ENCODE assay signal across 1 cellular context in genomic region chrX:31223817-31224216, GRCh38.
A peak's percentile ranks its signal among the peaks of the same experiment; 100 is the strongest.
TF ChIP-seq lines count a peak whose summit lies in the region.

No MANE protein-coding gene starts in this region.

TF ChIP-seq in GM12878, 131 proteins besides CTCF, POLR2A, EP300 and RAD21 (continued from another document):
- TF ChIP-seq, protein P1, sequence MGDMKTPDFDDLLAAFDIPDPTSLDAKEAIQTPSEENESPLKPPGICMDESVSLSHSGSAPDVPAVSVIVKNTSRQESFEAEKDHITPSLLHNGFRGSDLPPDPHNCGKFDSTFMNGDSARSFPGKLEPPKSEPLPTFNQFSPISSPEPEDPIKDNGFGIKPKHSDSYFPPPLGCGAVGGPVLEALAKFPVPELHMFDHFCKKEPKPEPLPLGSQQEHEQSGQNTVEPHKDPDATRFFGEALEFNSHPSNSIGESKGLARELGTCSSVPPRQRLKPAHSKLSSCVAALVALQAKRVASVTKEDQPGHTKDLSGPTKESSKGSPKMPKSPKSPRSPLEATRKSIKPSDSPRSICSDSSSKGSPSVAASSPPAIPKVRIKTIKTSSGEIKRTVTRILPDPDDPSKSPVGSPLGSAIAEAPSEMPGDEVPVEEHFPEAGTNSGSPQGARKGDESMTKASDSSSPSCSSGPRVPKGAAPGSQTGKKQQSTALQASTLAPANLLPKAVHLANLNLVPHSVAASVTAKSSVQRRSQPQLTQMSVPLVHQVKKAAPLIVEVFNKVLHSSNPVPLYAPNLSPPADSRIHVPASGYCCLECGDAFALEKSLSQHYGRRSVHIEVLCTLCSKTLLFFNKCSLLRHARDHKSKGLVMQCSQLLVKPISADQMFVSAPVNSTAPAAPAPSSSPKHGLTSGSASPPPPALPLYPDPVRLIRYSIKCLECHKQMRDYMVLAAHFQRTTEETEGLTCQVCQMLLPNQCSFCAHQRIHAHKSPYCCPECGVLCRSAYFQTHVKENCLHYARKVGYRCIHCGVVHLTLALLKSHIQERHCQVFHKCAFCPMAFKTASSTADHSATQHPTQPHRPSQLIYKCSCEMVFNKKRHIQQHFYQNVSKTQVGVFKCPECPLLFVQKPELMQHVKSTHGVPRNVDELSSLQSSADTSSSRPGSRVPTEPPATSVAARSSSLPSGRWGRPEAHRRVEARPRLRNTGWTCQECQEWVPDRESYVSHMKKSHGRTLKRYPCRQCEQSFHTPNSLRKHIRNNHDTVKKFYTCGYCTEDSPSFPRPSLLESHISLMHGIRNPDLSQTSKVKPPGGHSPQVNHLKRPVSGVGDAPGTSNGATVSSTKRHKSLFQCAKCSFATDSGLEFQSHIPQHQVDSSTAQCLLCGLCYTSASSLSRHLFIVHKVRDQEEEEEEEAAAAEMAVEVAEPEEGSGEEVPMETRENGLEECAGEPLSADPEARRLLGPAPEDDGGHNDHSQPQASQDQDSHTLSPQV (IDR thresholded peaks at IDR 0.05) = no peak
- peak; percentile 87 for TF ChIP-seq MEF2A (IDR thresholded peaks at IDR 0.05; ENCODE audit: insufficient read depth, low read depth, low read length)
- TF ChIP-seq MTA3 (IDR thresholded peaks at IDR 0.05; ENCODE audit: borderline replicate concordance, low read length) = no peak
- TF ChIP-seq EZH2 (IDR thresholded peaks at IDR 0.05; ENCODE audit: borderline replicate concordance, control insufficient read depth, low read depth, low read length) = no peak
